In genomic region chrY:19303136-19303535, GRCh38 we compare ENCODE assay signal across 23 cellular contexts.
"Had no signal": no experiment of that assay in that cellular context is flagged by ENCODE, and none has a peak within 500 bp of the region (broad histone marks: within the 10 kb centered on the region; RNA-seq: fewer than 3 reads in every experiment).

No MANE protein-coding gene starts in this region.

- H3K9me3 ChIP-seq: gastrocnemius medialis, lower lobe of right lung, mucosa of descending colon had no signal

- H3K4me1 ChIP-seq: esophagus muscularis mucosa, gastrocnemius medialis, heart right ventricle, left lung, lower lobe of right lung had no signal

- H3K27ac ChIP-seq: coronary artery, dorsolateral prefrontal cortex, epithelial cell of prostate, esophagus muscularis mucosa, gastrocnemius medialis, heart right ventricle, left lung, lower lobe of right lung had no signal

- H3K36me3 ChIP-seq: esophagus muscularis mucosa, gastrocnemius medialis, heart right ventricle, left lung, lower lobe of right lung had no signal

- FAIRE-seq: colon, islet of Langerhans, keratinocyte had no signal

- ATAC-seq: gastrocnemius medialis, heart right ventricle, left cardiac atrium, left lung, left ventricle myocardium superior, lower lobe of right lung, mucosa of descending colon had no signal

- H3K27me3 ChIP-seq: dorsolateral prefrontal cortex, esophagus muscularis mucosa, gastrocnemius medialis, heart right ventricle, left lung had no signal

- DNase-seq: dermis blood vessel endothelial cell; dorsolateral prefrontal cortex; effector CD4-positive, alpha-beta T cell; effector memory CD4-positive, alpha-beta T cell; foreskin melanocyte; gastrocnemius medialis; glutamatergic neuron; head of caudate nucleus; heart right ventricle; hippocampal formation; left cardiac atrium; left lung; left ventricle myocardium superior; lower lobe of right lung; mesenchymal stem cell; mucosa of descending colon; naive B cell had no signal

- H3K4me3 ChIP-seq: coronary artery, dorsolateral prefrontal cortex, esophagus muscularis mucosa, gastrocnemius medialis, heart right ventricle, left lung, lower lobe of right lung, mucosa of descending colon had no signal
